ENCODE assay signal across 21 cellular contexts in genomic region chr3:69108813-69109212, GRCh38. TPM values are rescaled to one million over a fixed set of nuclear protein-coding genes. Genes with fewer than 3 reads are reported as not detected.
"Had no signal": no experiment of that assay in that cellular context is flagged by ENCODE, and none has a peak within 500 bp of the region (broad histone marks: within the 10 kb centered on the region; RNA-seq: fewer than 3 reads in every experiment).

No MANE protein-coding gene starts in this region.

- H3K9me3 Mint-ChIP-seq: activated CD8-positive, alpha-beta T cell treated with anti-CD3 and anti-CD28 coated beads for 36 hours; activated T-cell treated with anti-CD3 and anti-CD28 coated beads, Interleukin-2, amount 50 U/mL, for 72 hours; effector memory CD8-positive, alpha-beta T cell; immature natural killer cell; naive B cell; T-helper 1 cell treated with Interleukin-12 subunit alpha and Interleukin-12 subunit beta and Interleukin-4 antibody, amounts not matched to agents 30 μg/mL and 1 μg/mL, for 36 hours had no signal

- H3K9me3 ChIP-seq: adrenal gland, colonic mucosa, transverse colon had no signal

- H3K4me3 Mint-ChIP-seq: activated CD4-positive, alpha-beta T cell treated with anti-CD3 and anti-CD28 coated beads for 36 hours; activated CD8-positive, alpha-beta T cell treated with anti-CD3 and anti-CD28 coated beads for 36 hours; activated T-cell treated with anti-CD3 and anti-CD28 coated beads, Interleukin-2, amount 50 U/mL, for 72 hours; effector memory CD8-positive, alpha-beta T cell; immature natural killer cell; naive B cell; T-helper 1 cell treated with Interleukin-12 subunit alpha and Interleukin-12 subunit beta and Interleukin-4 antibody, amounts not matched to agents 30 μg/mL and 1 μg/mL, for 36 hours had no signal

- H3K4me2 ChIP-seq: smooth muscle cell had no signal

- ATAC-seq: activated CD4-positive, alpha-beta T cell treated with anti-CD3 and anti-CD28 coated beads for 36 hours; activated CD8-positive, alpha-beta T cell treated with anti-CD3 and anti-CD28 coated beads for 36 hours; activated T-cell treated with anti-CD3 and anti-CD28 coated beads, Interleukin-2, amount 50 U/mL, for 72 hours; effector memory CD8-positive, alpha-beta T cell; left cardiac atrium; SK-N-SH treated with all-trans-retinoic acid at 6 μM for 48 hours had no signal

- FAIRE-seq: TTC549 had no signal

- H3K27me3 ChIP-seq: adrenal gland, colonic mucosa, transverse colon had no signal

- H3K27ac ChIP-seq: adrenal gland, colonic mucosa, transverse colon had no signal

- H3K36me3 ChIP-seq: colonic mucosa had no signal

- H3K27me3 Mint-ChIP-seq: activated CD4-positive, alpha-beta T cell treated with anti-CD3 and anti-CD28 coated beads for 36 hours; activated CD8-positive, alpha-beta T cell treated with anti-CD3 and anti-CD28 coated beads for 36 hours; effector memory CD8-positive, alpha-beta T cell; naive B cell had no signal

- H3K27ac Mint-ChIP-seq: activated CD4-positive, alpha-beta T cell treated with anti-CD3 and anti-CD28 coated beads for 36 hours; activated CD8-positive, alpha-beta T cell treated with anti-CD3 and anti-CD28 coated beads for 36 hours; activated T-cell treated with anti-CD3 and anti-CD28 coated beads, Interleukin-2, amount 50 U/mL, for 72 hours; T-helper 1 cell treated with Interleukin-12 subunit alpha and Interleukin-12 subunit beta and Interleukin-4 antibody, amounts not matched to agents 30 μg/mL and 1 μg/mL, for 36 hours had no signal

- H3K4me3 ChIP-seq: adrenal gland, colonic mucosa, lung, smooth muscle cell, transverse colon had no signal

- H3K4me1 ChIP-seq: colonic mucosa had no signal

- DNase-seq: activated CD4-positive, alpha-beta T cell treated with anti-CD3 and anti-CD28 coated beads for 36 hours; activated CD8-positive, alpha-beta memory T cell treated with anti-CD3 and anti-CD28 coated beads, Interleukin-2, amount 50 U/mL, for 4 hours; activated CD8-positive, alpha-beta T cell treated with anti-CD3 and anti-CD28 coated beads for 36 hours; activated T-cell treated with anti-CD3 and anti-CD28 coated beads, Interleukin-2, amount 50 U/mL, for 72 hours; adrenal gland; caudate nucleus; colonic mucosa; effector memory CD8-positive, alpha-beta T cell; glutamatergic neuron; immature natural killer cell; left cardiac atrium; naive B cell; right cardiac atrium; transverse colon had no signal

RNA-seq across cellular contexts. Expression of gene LMOD3, which starts 13.6 kb away (rescaled TPM):
- total RNA-seq: activated CD4-positive, alpha-beta T cell treated with anti-CD3 and anti-CD28 coated beads for 36 hours; activated CD8-positive, alpha-beta T cell treated with anti-CD3 and anti-CD28 coated beads for 36 hours; activated T-cell treated with anti-CD3 and anti-CD28 coated beads, Interleukin-2, amount 50 U/mL, for 72 hours; epithelial cell of proximal tubule; posterior vena cava; smooth muscle cell had no signal
- polyA plus RNA-seq: smooth muscle cell had no signal
